ENCODE assay signal across 1 cellular context in genomic region chr14:76922599-76922998, GRCh38.
TF ChIP-seq lines count a peak whose summit lies in the region.

No MANE protein-coding gene starts in this region.

TF ChIP-seq in GM23338, 12 proteins besides CTCF, POLR2A, EP300 and RAD21:
- TF ChIP-seq REST (IDR thresholded peaks at IDR 0.05; ENCODE audit: unreplicated experiment), result no peak
- TF ChIP-seq ZNF114 (CRISPR knock-in tag; IDR thresholded peaks at IDR 0.05), result no peak
- TF ChIP-seq ZNF331 (CRISPR knock-in tag; IDR thresholded peaks at IDR 0.05; ENCODE audit: low read depth), result no peak
- TF ChIP-seq ETS1 (IDR thresholded peaks at IDR 0.05), result no peak
- no peak for TF ChIP-seq STAT1 (IDR thresholded peaks at IDR 0.05; ENCODE audit: unreplicated experiment)
- no peak for TF ChIP-seq JUNB (IDR thresholded peaks at IDR 0.05; ENCODE audit: unreplicated experiment)
- TF ChIP-seq CREB1 (CRISPR knock-in tag; IDR thresholded peaks at IDR 0.05; ENCODE audit: low read depth), result no peak
- no peak for TF ChIP-seq EZH2phosphoT487 (IDR thresholded peaks at IDR 0.05; ENCODE audit: unreplicated experiment)
- no peak for TF ChIP-seq NANOG (IDR thresholded peaks at IDR 0.05; ENCODE audit: borderline replicate concordance)
- TF ChIP-seq EZH2 (IDR thresholded peaks at IDR 0.05; ENCODE audit: low read depth, unreplicated experiment), result no peak
- TF ChIP-seq ZNF462 (CRISPR knock-in tag; IDR thresholded peaks at IDR 0.05), result no peak
- TF ChIP-seq POLR2AphosphoS5 (IDR thresholded peaks at IDR 0.05; ENCODE audit: low read depth), result no peak
